ENCODE assay signal across 14 cellular contexts in genomic region chr14:104249706-104250105, GRCh38.
DNase-seq lines count a peak whose midpoint lies in the region; ATAC-seq and TF ChIP-seq lines count a peak whose summit lies in the region.
"Had no signal": no experiment of that assay in that cellular context is flagged by ENCODE, and none has a peak within 500 bp of the region (broad histone marks: within the 10 kb centered on the region; RNA-seq: fewer than 3 reads in every experiment).

No MANE protein-coding gene starts in this region.

- no peaks in the 10 kb centered on the region for H3K36me3 ChIP-seq in heart left ventricle
- no peaks in the 10 kb centered on the region for H3K36me3 ChIP-seq in ovary

- no peak overlapping the region for H3K27ac Mint-ChIP-seq in chondrocyte (ENCODE audit: unreplicated experiment)

- WGBS in heart left ventricle, 4 donors: 92 to 99% (median 97%) methylated on average over 5 of the region's 5 CpGs
- WGBS in ovary, 3 donors: 92 to 100% (median 100%) methylated on average over 2 to 5 of the region's 5 CpGs

- no peaks in the 10 kb centered on the region for H3K4me1 ChIP-seq in heart left ventricle
- H3K4me1 ChIP-seq in ovary (ENCODE audit: insufficient read depth): no peaks in the 10 kb centered on the region

- DNase-seq in cardiac septum (ENCODE audit: low spot score) (peak; percentile 57), heart left ventricle (no peak), iPS-NIHi7 (ENCODE audit: extremely low spot score) (peak; percentile 6), ovary (peak in 3 of 5 donors; percentile 7 to 17 (median 11)), chondrocyte (ENCODE audit: low spot score) (no peak), H4 (ENCODE audit: low spot score) (no peak)
- DNase-seq: DMS79 treated with DMSO at 0.1 percent for 48 hours, MV-4-11, NCI-H1694 treated with DMSO at 0.1 percent for 48 hours, NCI-H774, Right ventricle myocardium superior had no signal

- no peak overlapping the region for H3K4me3 Mint-ChIP-seq in chondrocyte (ENCODE audit: unreplicated experiment)

- ATAC-seq in heart left ventricle: no peak
- no peak for ATAC-seq in GM19463 (IDR thresholded peaks at IDR 0.05; ENCODE audit: unreplicated experiment)

- H3K27ac ChIP-seq in heart left ventricle: no peak overlapping the region
- no peak overlapping the region for H3K27ac ChIP-seq in ovary
- H3K27ac ChIP-seq: C4-2B, KMS-11 had no signal

- H3K36me3 Mint-ChIP-seq in chondrocyte (ENCODE audit: low read depth): peaks cover 1% of the 10 kb centered on the region

- H3K4me3 ChIP-seq in heart left ventricle: no peak overlapping the region
- no peak overlapping the region for H3K4me3 ChIP-seq in ovary

- H3K27me3 ChIP-seq in heart left ventricle: no peaks in the 10 kb centered on the region
- H3K27me3 ChIP-seq in ovary: no peaks in the 10 kb centered on the region

- TF ChIP-seq CTCF in heart left ventricle (IDR thresholded peaks at IDR 0.05) (no peak), ovary (IDR thresholded peaks at IDR 0.05) (no peak), chondrocyte (IDR thresholded peaks at IDR 0.05) (no peak)

- H3K27me3 Mint-ChIP-seq in chondrocyte (ENCODE audit: low read depth): peaks cover 6% of the 10 kb centered on the region

- no peaks in the 10 kb centered on the region for H3K4me1 Mint-ChIP-seq in chondrocyte (ENCODE audit: low read depth)

- peaks cover 6% of the 10 kb centered on the region for H3K9me3 Mint-ChIP-seq in chondrocyte (ENCODE audit: low read depth)

- peaks cover 0 to 20% (median 7%) of the 10 kb centered on the region in 12 donors for H3K9me3 ChIP-seq in heart left ventricle
- no peaks in the 10 kb centered on the region for H3K9me3 ChIP-seq in ovary

- TF ChIP-seq EP300 in ovary (IDR thresholded peaks at IDR 0.05): no peak

- TF ChIP-seq POLR2A in heart left ventricle (IDR thresholded peaks at IDR 0.05) (no peak), ovary (IDR thresholded peaks at IDR 0.05) (no peak)

- intact Hi-C loops in cardiac septum (cut with DNase I) (no loop called here), heart left ventricle (cut with DNase I) (no loop called here), ovary (cut with DNase I) (no loop called here)

Comparison
In these comparisons a context has a peak if more than half of its experiments do, and no peak if none do; other contexts are left out.
1. DNase-seq: peak in cardiac septum (single experiment), iPS-NIHi7 (single experiment) and ovary (3 of 5); none in heart left ventricle (0 of 5), chondrocyte (single experiment) and H4 (single experiment).